37 cellular contexts compared by ENCODE assay signal in genomic region chr22:19797086-19797485, GRCh38. TPM values are rescaled to one million over a fixed set of nuclear protein-coding genes. Genes with fewer than 3 reads are reported as not detected.
"Had no signal": no experiment of that assay in that cellular context is flagged by ENCODE, and none has a peak within 500 bp of the region (broad histone marks: within the 10 kb centered on the region; RNA-seq: fewer than 3 reads in every experiment).

No MANE protein-coding gene starts in this region.

- H3K36me3 Mint-ChIP-seq: activated naive CD4-positive, alpha-beta T cell treated with anti-CD3 and anti-CD28 coated beads, Interleukin-2, amount 10 ng/mL, durations not matched to agents 7 days and 5 days had no signal

- H3K27me3 ChIP-seq: Peyer's patch, SJSA1 had no signal

- H3K27ac ChIP-seq: KMS-11, Peyer's patch, SJSA1 had no signal

- ATAC-seq: activated naive CD8-positive, alpha-beta T cell treated with anti-CD3 and anti-CD28 coated beads, Interleukin-2, amount 50 U/mL, for 24 hours; PC-3 had no signal

- H3K9me3 Mint-ChIP-seq: activated naive CD4-positive, alpha-beta T cell treated with anti-CD3 and anti-CD28 coated beads, Interleukin-2, amount 10 ng/mL, durations not matched to agents 7 days and 5 days; activated naive CD8-positive, alpha-beta T cell treated with anti-CD3 and anti-CD28 coated beads, Interleukin-2, amount 50 U/mL, for 24 hours had no signal

- H3K36me3 ChIP-seq: Peyer's patch had no signal

- H3K4me1 Mint-ChIP-seq: activated B cell treated with CpG ODN at 0.5 μM for 24 hours had no signal

- H3K27me3 Mint-ChIP-seq: activated B cell treated with CpG ODN at 0.5 μM for 24 hours; activated CD4-positive, alpha-beta memory T cell treated with anti-CD3 and anti-CD28 coated beads for 36 hours; activated naive CD4-positive, alpha-beta T cell treated with anti-CD3 and anti-CD28 coated beads, Interleukin-2, amount 10 ng/mL, durations not matched to agents 7 days and 5 days; activated naive CD8-positive, alpha-beta T cell; activated naive CD8-positive, alpha-beta T cell treated with anti-CD3 and anti-CD28 coated beads, Interleukin-2, amount 50 U/mL, for 24 hours had no signal

- H3K9me3 ChIP-seq: Peyer's patch, SJSA1, SK-N-SH had no signal

- FAIRE-seq: bronchial epithelial cell had no signal

- H3K4me3 Mint-ChIP-seq: activated B cell treated with CpG ODN at 0.5 μM for 24 hours; activated CD4-positive, alpha-beta memory T cell treated with anti-CD3 and anti-CD28 coated beads for 36 hours; activated naive CD4-positive, alpha-beta T cell treated with anti-CD3 and anti-CD28 coated beads, Interleukin-2, amount 10 ng/mL, durations not matched to agents 7 days and 5 days; activated naive CD8-positive, alpha-beta T cell; activated naive CD8-positive, alpha-beta T cell treated with anti-CD3 and anti-CD28 coated beads, Interleukin-2, amount 50 U/mL, for 24 hours; brain; T-helper 1 cell treated with Interleukin-12 subunit alpha and Interleukin-12 subunit beta and Interleukin-4 antibody, amounts not matched to agents 30 μg/mL and 1 μg/mL, for 36 hours; T-helper 2 cell treated with Interferon-gamma antibody and Interleukin-4, amounts not matched to agents 5 μg/mL and 100 μg/mL, for 36 hours had no signal

- DNase-seq: activated B cell treated with CpG ODN at 0.5 μM for 24 hours; activated CD4-positive, alpha-beta memory T cell treated with anti-CD3 and anti-CD28 coated beads for 36 hours; activated CD4-positive, alpha-beta T cell treated with anti-CD3 and anti-CD28 coated beads for 4 hours; activated CD4-positive, alpha-beta T cell treated with anti-CD3 and anti-CD28 coated beads, Interleukin-2, amount 50 U/mL, for 1 hour; activated CD4-positive, CD25-positive, alpha-beta regulatory T cell treated with anti-CD3 and anti-CD28 coated beads, Interleukin-2, amount 50 U/mL, for 72 hours; activated CD8-positive, alpha-beta memory T cell treated with anti-CD3 and anti-CD28 coated beads, Interleukin-2, amount 50 U/mL, for 4 hours; activated effector memory CD4-positive, alpha-beta T cell treated with Interleukin-2 at 50 U/mL for 16 hours; activated naive CD4-positive, alpha-beta T cell treated with anti-CD3 and anti-CD28 coated beads, Interleukin-2, amount 10 ng/mL, durations not matched to agents 7 days and 5 days; activated naive CD8-positive, alpha-beta T cell treated with anti-CD3 and anti-CD28 coated beads, Interleukin-2, amount 50 U/mL, for 24 hours; activated T-cell treated with anti-CD3 and anti-CD28 coated beads for 4 hours; activated T-cell treated with anti-CD3 and anti-CD28 coated beads, Interleukin-2, amount 50 U/mL, for 48 hours; anterior cingulate cortex; central memory CD4-positive, alpha-beta T cell; MM.1S; MV-4-11; NCI-H1092; NCI-H1436 treated with DMSO at 0.1 percent for 48 hours; NCI-H1694 treated with DMSO at 0.1 percent for 48 hours; NCI-H2029; NCI-H2107; NCI-H2171; NCI-H510A; NCI-H526; NCI-H748 treated with DMSO at 0.1 percent for 48 hours; NK-92 treated with Interleukin-12 subunit alpha and Interleukin-12 subunit beta, amount 100 ng/mL, for 24 hours; PC-3; Peyer's patch; RPMI8226; SHP77; SK-N-SH had no signal

- H3K4me1 ChIP-seq: Peyer's patch had no signal

- H3K27ac Mint-ChIP-seq: activated B cell treated with CpG ODN at 0.5 μM for 24 hours; activated CD4-positive, alpha-beta memory T cell treated with anti-CD3 and anti-CD28 coated beads for 36 hours; activated naive CD4-positive, alpha-beta T cell treated with anti-CD3 and anti-CD28 coated beads, Interleukin-2, amount 10 ng/mL, durations not matched to agents 7 days and 5 days; activated naive CD8-positive, alpha-beta T cell; activated naive CD8-positive, alpha-beta T cell treated with anti-CD3 and anti-CD28 coated beads, Interleukin-2, amount 50 U/mL, for 24 hours; T-helper 1 cell treated with Interleukin-12 subunit alpha and Interleukin-12 subunit beta and Interleukin-4 antibody, amounts not matched to agents 30 μg/mL and 1 μg/mL, for 36 hours; T-helper 2 cell treated with Interferon-gamma antibody and Interleukin-4, amounts not matched to agents 5 μg/mL and 100 μg/mL, for 36 hours had no signal

- H3K4me3 ChIP-seq: Peyer's patch, SJSA1 had no signal

- H3K9ac ChIP-seq: KMS-11, SK-N-SH had no signal

RNA-seq across cellular contexts. Expression of gene TBX1, which starts 36.5 kb away (rescaled TPM):
- total RNA-seq: activated B cell treated with CpG ODN at 0.5 μM for 24 hours; activated CD4-positive, alpha-beta memory T cell treated with anti-CD3 and anti-CD28 coated beads for 36 hours had no signal
- polyA plus RNA-seq: SK-N-SH had no signal
